12 cellular contexts compared by ENCODE assay signal in genomic region chr11:122197055-122197987, GRCh38.
DNase-seq lines count a peak whose midpoint lies in the region; ATAC-seq and TF ChIP-seq lines count a peak whose summit lies in the region.
"Had no signal": no experiment of that assay in that cellular context is flagged by ENCODE, and none has a peak within 500 bp of the region (broad histone marks: within the 10 kb centered on the region; RNA-seq: fewer than 3 reads in every experiment).

No MANE protein-coding gene starts in this region.

- peak; percentile 20 for DNase-seq in DMS53 treated with DMSO at 0.1 percent for 48 hours (lab: John Stamatoyannopoulos, UW; ENCODE audit: unreplicated experiment)
- peak; percentile 99 for DNase-seq in Panc1 (ENCODE audit: low read depth, low spot score)
- peak; percentile 91 for DNase-seq in pulmonary artery endothelial cell (ENCODE audit: low read depth, low spot score)
- DNase-seq in inferior parietal cortex (ENCODE audit: extremely low spot score): no peak
- no peak for DNase-seq in hippocampal formation (lab: John Stamatoyannopoulos, UW)
- DNase-seq in activated T-cell treated with anti-CD3 and anti-CD28 coated beads, Interleukin-2, amount 50 U/mL, for 4 hours: no peak
- DNase-seq: activated naive CD8-positive, alpha-beta T cell treated with anti-CD3 and anti-CD28 coated beads for 36 hours; NCI-H2171 had no signal

- BruUV-seq in Panc1 (replicated peaks; lab: Mats Ljungman, UMichigan): TSS peak; percentile 100

- H3K4me1 Mint-ChIP-seq in activated T-cell treated with anti-CD3 and anti-CD28 coated beads, Interleukin-2, amount 50 U/mL, for 4 hours (ENCODE audit: low read depth): no peaks in the 10 kb centered on the region
- H3K4me1 Mint-ChIP-seq: activated naive CD8-positive, alpha-beta T cell treated with anti-CD3 and anti-CD28 coated beads for 36 hours had no signal

- intact Hi-C loops in Panc1 (cut with micrococcal nuclease; ENCODE audit: unreplicated experiment): no loop called here

- H3K27me3 Mint-ChIP-seq in activated T-cell treated with anti-CD3 and anti-CD28 coated beads, Interleukin-2, amount 50 U/mL, for 4 hours (ENCODE audit: low read depth): peaks cover 13% of the 10 kb centered on the region

- no peaks in the 10 kb centered on the region for H3K27me3 ChIP-seq in Panc1 (ENCODE audit: control insufficient read depth, insufficient read depth, low read length)

- H3K9me3 Mint-ChIP-seq in activated T-cell treated with anti-CD3 and anti-CD28 coated beads, Interleukin-2, amount 50 U/mL, for 4 hours: no peaks in the 10 kb centered on the region
- H3K9me3 Mint-ChIP-seq: activated naive CD8-positive, alpha-beta T cell treated with anti-CD3 and anti-CD28 coated beads for 36 hours had no signal

- peaks cover 31% of the 10 kb centered on the region for H3K4me1 ChIP-seq in Panc1 (ENCODE audit: control insufficient read depth, insufficient read depth, low read length)

- POLR2A ChIA-PET in Panc1 (lab: Charles Lee): no interaction called here

- H3K4me3 Mint-ChIP-seq in activated T-cell treated with anti-CD3 and anti-CD28 coated beads, Interleukin-2, amount 50 U/mL, for 4 hours: no peak overlapping the region
- H3K4me3 Mint-ChIP-seq: activated naive CD8-positive, alpha-beta T cell treated with anti-CD3 and anti-CD28 coated beads for 36 hours had no signal

- H3K36me3 ChIP-seq in Panc1 (ENCODE audit: control insufficient read depth, insufficient read depth, low read length): no peaks in the 10 kb centered on the region

- peak overlapping the region in 1 of 2 experiments; percentile 17; a peak in 2 of 4 replicates for H3K4me3 ChIP-seq in Panc1 (ENCODE audit: low read depth in 2 of 2, low read length in 2 of 2)
- H3K4me3 ChIP-seq: skin epidermis had no signal

- CTCF ChIA-PET in Panc1 (lab: Charles Lee): no interaction called here

- H3K27ac ChIP-seq in Panc1 (ENCODE audit: low read length): peak overlapping the region; percentile 83
- H3K27ac ChIP-seq: VCaP had no signal

- H3K9me3 ChIP-seq in Panc1 (ENCODE audit: control insufficient read depth, insufficient read depth, low read depth, low read length): no peaks in the 10 kb centered on the region

- TF ChIP-seq CTCF in Panc1 (IDR thresholded peaks at IDR 0.05): no peak

- H3K36me3 Mint-ChIP-seq in activated T-cell treated with anti-CD3 and anti-CD28 coated beads, Interleukin-2, amount 50 U/mL, for 4 hours (ENCODE audit: insufficient read depth): no peaks in the 10 kb centered on the region
- H3K36me3 Mint-ChIP-seq: activated naive CD8-positive, alpha-beta T cell treated with anti-CD3 and anti-CD28 coated beads for 36 hours had no signal

- ATAC-seq in Panc1: peak; percentile 93
- ATAC-seq in esophagus mucosa: peak; percentile 84
- no peak for ATAC-seq in HG03025 (IDR thresholded peaks at IDR 0.05; ENCODE audit: low FRiP score, unreplicated experiment)
- ATAC-seq in activated T-cell treated with anti-CD3 and anti-CD28 coated beads, Interleukin-2, amount 50 U/mL, for 4 hours: no peak

- in situ Hi-C loops in Panc1 (cut with HindIII; ENCODE audit: low pct_unique_long_range_greater_than_20kb, low sequenced_read_pairs): no loop called here

Comparison
In these comparisons a context has a peak if more than half of its experiments do, and no peak if none do; other contexts are left out.
1. DNase-seq: peak in DMS53 treated with DMSO at 0.1 percent for 48 hours (single experiment), Panc1 (single experiment) and pulmonary artery endothelial cell (single experiment); none in inferior parietal cortex (single experiment), hippocampal formation (0 of 2) and activated T-cell treated with anti-CD3 and anti-CD28 coated beads, Interleukin-2, amount 50 U/mL, for 4 hours (single experiment).
2. ATAC-seq: peak in Panc1 (single experiment) and esophagus mucosa (single experiment); none in HG03025 (single experiment) and activated T-cell treated with anti-CD3 and anti-CD28 coated beads, Interleukin-2, amount 50 U/mL, for 4 hours (0 of 2).